Comparison of ENCODE assay signal across 8 cellular contexts in genomic region chr6:3977875-3978711, GRCh38.
DNase-seq lines count a peak whose midpoint lies in the region; ATAC-seq and TF ChIP-seq lines count a peak whose summit lies in the region.

No MANE protein-coding gene starts in this region.

- TF ChIP-seq POLR2A in esophagus squamous epithelium (IDR thresholded peaks at IDR 0.05) = no peak

- ATAC-seq in GM18508 (IDR thresholded peaks at IDR 0.05; ENCODE audit: insufficient read depth, unreplicated experiment) (peak; percentile 64), HG02943 (IDR thresholded peaks at IDR 0.05; ENCODE audit: low read depth, unreplicated experiment) (peak; percentile 77)

- WGBS in esophagus squamous epithelium, 2 donors = 49 to 55% methylated on average over 14 to 16 of the region's 16 CpGs

- peak; percentile 84 for DNase-seq in AG04449 (ENCODE audit: low read depth, low spot score)
- DNase-seq in NCI-H82 treated with DMSO at 0.1 percent for 48 hours (lab: John Stamatoyannopoulos, UW; ENCODE audit: unreplicated experiment) = peak; percentile 70
- DNase-seq in activated CD8-positive, alpha-beta memory T cell treated with anti-CD3 and anti-CD28 coated beads, Interleukin-2, amount 50 U/mL, for 1 hour (ENCODE audit: extremely low read depth) = peak; percentile 4
- no peak for DNase-seq in esophagus squamous epithelium (lab: John Stamatoyannopoulos, UW)
- DNase-seq in tibial artery = peak in 1 of 2 donors; percentile 46

- CTCF ChIA-PET in AG04449 (lab: Yijun Ruan, JAX) = interaction anchor here (0.8 to 9.2 kb wide), 66 partner anchors 10 to 731 kb away, joined by 3 to 164 read pairs (median 6); partner anchors contain the start of gene FAM50B

- TF ChIP-seq RAD21 in neural cell (conservative IDR thresholded peaks at IDR 0.05) = peak; percentile 31

- TF ChIP-seq CTCF in AG04449 (IDR thresholded peaks at IDR 0.05; ENCODE audit: insufficient read depth, low read length, missing control alignments) (peak; percentile 46), esophagus squamous epithelium (IDR thresholded peaks at IDR 0.05) (peak; percentile 24 to 57 (median 46)), neural cell (IDR thresholded peaks at IDR 0.05; ENCODE audit: poor library complexity, severe bottlenecking) (peak; percentile 53), tibial artery (IDR thresholded peaks at IDR 0.05) (peak; percentile 61 to 66)

- H3K27me3 ChIP-seq in esophagus squamous epithelium (no peaks in the 10 kb centered on the region), neural cell (ENCODE audit: insufficient read depth, low read depth, low read length) (no peaks in the 10 kb centered on the region), tibial artery (no peaks in the 10 kb centered on the region)

- H4K20me1 ChIP-seq in neural cell (ENCODE audit: insufficient read depth) = no peaks in the 10 kb centered on the region

- POLR2A ChIA-PET in AG04449 (lab: Yijun Ruan, JAX) = interaction anchor here (0.7 to 1.5 kb wide), 3 partner anchors 10 to 129 kb away, joined by 3 to 7 read pairs (median 3); partner anchors contain the start of gene FAM50B

- H3K36me3 ChIP-seq in esophagus squamous epithelium = no peaks in the 10 kb centered on the region
- H3K36me3 ChIP-seq in neural cell (ENCODE audit: insufficient read depth, low read length) = no peaks in the 10 kb centered on the region
- no peaks in the 10 kb centered on the region for H3K36me3 ChIP-seq in tibial artery

- no peak overlapping the region for H3K9ac ChIP-seq in neural cell (ENCODE audit: low read length)

- H3K4me2 ChIP-seq in neural cell (ENCODE audit: low read length) = no peak overlapping the region

- no peak overlapping the region for H3K4me3 ChIP-seq in AG04449 (ENCODE audit: low read depth, low read length)
- no peak overlapping the region for H3K4me3 ChIP-seq in esophagus squamous epithelium
- no peak overlapping the region for H3K4me3 ChIP-seq in neural cell (ENCODE audit: low read length)
- H3K4me3 ChIP-seq in tibial artery = no peak overlapping the region

- no peaks in the 10 kb centered on the region for H3K9me2 ChIP-seq in neural cell (ENCODE audit: insufficient read depth, low read length)

- no peaks in the 10 kb centered on the region for H3K4me1 ChIP-seq in esophagus squamous epithelium
- H3K4me1 ChIP-seq in tibial artery = peaks cover 0 to 4% (median 2%) of the 10 kb centered on the region in 4 donors

- H3K9me3 ChIP-seq in esophagus squamous epithelium (no peaks in the 10 kb centered on the region), neural cell (ENCODE audit: low read length) (no peaks in the 10 kb centered on the region), tibial artery (no peaks in the 10 kb centered on the region)

- H2AFZ ChIP-seq in neural cell (ENCODE audit: low read depth, low read length) = no peak overlapping the region

- no peak for TF ChIP-seq EP300 in neural cell (conservative IDR thresholded peaks at IDR 0.05; ENCODE audit: poor library complexity, severe bottlenecking)

- H3K27ac ChIP-seq in esophagus squamous epithelium = no peak overlapping the region
- no peak overlapping the region for H3K27ac ChIP-seq in neural cell (ENCODE audit: low read length)
- H3K27ac ChIP-seq in tibial artery = no peak overlapping the region

- H3K79me2 ChIP-seq in neural cell (replicated peaks; ENCODE audit: insufficient read depth, low read length) = no peaks in the 10 kb centered on the region

- H3F3A ChIP-seq in neural cell (ENCODE audit: insufficient read depth, low read length, poor library complexity, severe bottlenecking) = no peaks in the 10 kb centered on the region

- intact Hi-C loops in esophagus squamous epithelium (cut with DNase I) = no loop called here
- intact Hi-C loops in tibial artery (cut with DNase I; ENCODE audit: low total_unique reads) = no loop called here

TF ChIP-seq in neural cell, 6 proteins besides CTCF, POLR2A, EP300 and RAD21:
- TF ChIP-seq SMC3 (conservative IDR thresholded peaks at IDR 0.05; ENCODE audit: poor library complexity) = peak; percentile 59
- no peak for TF ChIP-seq TAF1 (IDR thresholded peaks at IDR 0.05; ENCODE audit: low read depth)
- TF ChIP-seq EZH2 (IDR thresholded peaks at IDR 0.05; ENCODE audit: borderline replicate concordance, insufficient read depth, low read length, poor library complexity, severe bottlenecking) = no peak
- TF ChIP-seq REST (IDR thresholded peaks at IDR 0.05; ENCODE audit: borderline replicate concordance) = no peak
